Comparison of ENCODE assay signal across 8 cellular contexts in the genomic region with DNA sequence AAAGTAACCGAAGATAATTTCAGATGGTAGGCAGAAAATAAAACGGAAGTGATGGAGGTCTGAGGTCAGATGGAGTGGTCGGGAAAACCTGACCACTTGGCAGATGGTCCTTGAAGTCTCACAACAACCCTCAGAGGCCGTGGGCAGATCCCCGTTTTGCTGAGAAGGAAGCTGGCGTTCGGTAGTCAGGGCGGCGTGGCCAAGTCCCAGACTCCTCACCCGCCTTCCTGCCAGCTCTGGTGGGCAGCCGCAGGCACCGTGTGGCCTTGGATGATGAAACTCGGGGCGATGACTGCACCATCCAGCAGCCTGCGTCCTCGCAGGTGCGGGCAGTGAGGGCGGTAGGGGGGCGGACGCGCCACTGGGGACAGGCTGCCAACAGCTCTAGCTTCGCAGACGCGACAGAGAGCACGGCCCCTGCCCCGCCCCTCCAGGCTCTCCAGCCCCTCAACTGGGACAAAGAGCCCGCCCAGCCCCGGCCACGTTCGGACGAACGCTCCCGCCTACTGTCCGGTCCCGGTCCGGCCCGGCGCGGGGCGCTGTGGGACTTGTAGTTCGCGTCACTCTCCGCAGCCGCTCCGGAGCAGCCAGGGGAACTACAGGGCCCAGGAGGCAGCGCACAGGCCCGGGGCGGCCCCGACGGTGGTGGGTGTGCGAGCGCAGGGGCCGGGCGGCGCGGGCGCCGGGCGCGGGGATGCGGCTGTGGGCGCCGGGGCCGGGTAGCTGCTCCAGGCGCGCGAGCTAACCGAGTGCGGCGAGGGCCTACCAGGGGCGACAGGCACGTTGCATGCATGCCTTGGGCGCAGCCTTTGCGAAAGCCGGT. TPM values are rescaled to one million over a fixed set of nuclear protein-coding genes. Genes with fewer than 3 reads are reported as not detected.
DNase-seq lines count a peak whose midpoint lies in the region; ATAC-seq and TF ChIP-seq lines count a peak whose summit lies in the region.

A gene with protein sequence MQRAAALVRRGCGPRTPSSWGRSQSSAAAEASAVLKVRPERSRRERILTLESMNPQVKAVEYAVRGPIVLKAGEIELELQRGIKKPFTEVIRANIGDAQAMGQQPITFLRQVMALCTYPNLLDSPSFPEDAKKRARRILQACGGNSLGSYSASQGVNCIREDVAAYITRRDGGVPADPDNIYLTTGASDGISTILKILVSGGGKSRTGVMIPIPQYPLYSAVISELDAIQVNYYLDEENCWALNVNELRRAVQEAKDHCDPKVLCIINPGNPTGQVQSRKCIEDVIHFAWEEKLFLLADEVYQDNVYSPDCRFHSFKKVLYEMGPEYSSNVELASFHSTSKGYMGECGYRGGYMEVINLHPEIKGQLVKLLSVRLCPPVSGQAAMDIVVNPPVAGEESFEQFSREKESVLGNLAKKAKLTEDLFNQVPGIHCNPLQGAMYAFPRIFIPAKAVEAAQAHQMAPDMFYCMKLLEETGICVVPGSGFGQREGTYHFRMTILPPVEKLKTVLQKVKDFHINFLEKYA (plus strand): TSS at position 673 of the 823 bp plus-strand sequence. CDS start 354 bp downstream, outside the sequence.

- no peaks in the 10 kb centered on the region for H3K9me3 ChIP-seq in spleen

- H3K27me3 ChIP-seq in spleen (replicated peaks in 1 of 7) = peaks cover 0 to 19% (median 0%) of the 10 kb centered on the region in 7 donors

- no peak for TF ChIP-seq POLR2A in spleen (IDR thresholded peaks at IDR 0.05)

- H3K27ac ChIP-seq in spleen = peak within 1 kb of the TSS in 5 of 8 donors; percentile 54 to 77 (median 61)

- WGBS in spleen, 5 donors = 0 to 1% (median 0%) methylated on average over 19 to 75 of the region's 75 CpGs

- H3K4me3 ChIP-seq in AG09309 (ENCODE audit: control insufficient read depth, low read depth, low read length) (peak within 1 kb of the TSS; percentile 66), spleen (peak within 1 kb of the TSS; percentile 78 to 99 (median 95))

- ATAC-seq in GM18907 (IDR thresholded peaks at IDR 0.05; ENCODE audit: unreplicated experiment) = peak; percentile 98
- ATAC-seq in HG03139 (IDR thresholded peaks at IDR 0.05; ENCODE audit: unreplicated experiment) = peak; percentile 96

- no peak for TF ChIP-seq CTCF in AG09309 (IDR thresholded peaks at IDR 0.05; ENCODE audit: control insufficient read depth, insufficient read depth, low read depth, low read length, missing control alignments)
- TF ChIP-seq CTCF in spleen (IDR thresholded peaks at IDR 0.05 in 8 of 11, conservative IDR thresholded peaks at IDR 0.05 in 3 of 11) = peak in 6 of 11 experiments; percentile 31 to 46 (median 42)

- intact Hi-C loops in spleen (cut with DNase I; ENCODE audit: low total_unique reads) = no loop called here

- peaks cover 8 to 24% (median 18%) of the 10 kb centered on the region in 6 donors for H3K4me1 ChIP-seq in spleen

- DNase-seq in AG09309 (ENCODE audit: low read depth) (peak; percentile 75), NCI-H2227 (lab: John Stamatoyannopoulos, UW; ENCODE audit: unreplicated experiment) (peak; percentile 94), inferior parietal cortex (ENCODE audit: extremely low spot score) (peak; percentile 92), spleen (peak; percentile 98)
- peak; percentile 30 to 63 (median 53) for DNase-seq in activated CD4-positive, CD25-positive, alpha-beta regulatory T cell (lab: John Stamatoyannopoulos, UW)
- peak; percentile 52 for DNase-seq in central memory CD4-positive, alpha-beta T cell

- no peaks in the 10 kb centered on the region for H3K36me3 ChIP-seq in spleen

RNA-seq across cellular contexts. Expression of the gene that starts here (rescaled TPM):
- total RNA-seq in spleen = 1 to 10 TPM; 3.1 to 9.2 (median 4.9) TPM
- 1 to 10 TPM; 4.6 to 6.0 (median 6.0) TPM for polyA plus RNA-seq in spleen

Comparison
In these comparisons a context has a peak if more than half of its experiments do, and no peak if none do; other contexts are left out.
1. Peak in every context shown above with its lines: DNase-seq, ATAC-seq, H3K4me3 ChIP-seq and H3K27ac ChIP-seq.